In genomic region chr9:89218040-89218928, GRCh38 we compare ENCODE assay signal across 17 cellular contexts. TPM values are rescaled to one million over a fixed set of nuclear protein-coding genes. Genes with fewer than 3 reads are reported as not detected.
DNase-seq lines count a peak whose midpoint lies in the region; ATAC-seq and TF ChIP-seq lines count a peak whose summit lies in the region.
"Had no signal": no experiment of that assay in that cellular context is flagged by ENCODE, and none has a peak within 500 bp of the region (broad histone marks: within the 10 kb centered on the region; RNA-seq: fewer than 3 reads in every experiment).

No MANE protein-coding gene starts in this region.

- peak; percentile 20 for DNase-seq in activated CD4-positive, alpha-beta T cell treated with anti-CD3 and anti-CD28 coated beads, Interleukin-2, amount 10 ng/mL, durations not matched to agents 24 days and 14 days
- no peak for DNase-seq in activated CD4-positive, alpha-beta T cell treated with anti-CD3 and anti-CD28 coated beads for 48 hours
- DNase-seq in left kidney (ENCODE audit: low read depth, low spot score): peak; percentile 55
- no peak for DNase-seq in SHP77 (lab: John Stamatoyannopoulos, UW)
- no peak for DNase-seq in CD4-positive, alpha-beta T cell
- DNase-seq in NCI-H1105 treated with DMSO at 0.1 percent for 48 hours (lab: John Stamatoyannopoulos, UW): no peak
- DNase-seq: activated naive CD8-positive, alpha-beta T cell treated with anti-CD3 and anti-CD28 coated beads, Interleukin-2, amount 50 U/mL, for 24 hours; DMS79 treated with DMSO at 0.1 percent for 48 hours; esophagus squamous epithelium; NCI-H2029 treated with DMSO at 0.1 percent for 48 hours; NCI-H526; stimulated activated CD4-positive, alpha-beta T cell treated with anti-CD3 and anti-CD28 coated beads, Interleukin-12 subunit alpha, Interleukin-12 subunit beta, amount 100 ng/mL, for 4 hours had no signal

- TF ChIP-seq CTCF in brain (conservative IDR thresholded peaks at IDR 0.05): no peak
- no peak for TF ChIP-seq CTCF in CD4-positive, alpha-beta T cell (IDR thresholded peaks at IDR 0.05)

- POLR2A ChIA-PET in CD4-positive, alpha-beta T cell (lab: Charles Lee): no interaction called here

- H3K4me1 Mint-ChIP-seq in activated CD4-positive, alpha-beta T cell treated with anti-CD3 and anti-CD28 coated beads, Interleukin-2, amount 10 ng/mL, durations not matched to agents 24 days and 14 days: no peaks in the 10 kb centered on the region
- peaks cover 30% of the 10 kb centered on the region for H3K4me1 Mint-ChIP-seq in brain
- no peaks in the 10 kb centered on the region for H3K4me1 Mint-ChIP-seq in CD4-positive, alpha-beta T cell (ENCODE audit: low read depth)
- H3K4me1 Mint-ChIP-seq: activated naive CD8-positive, alpha-beta T cell treated with anti-CD3 and anti-CD28 coated beads, Interleukin-2, amount 50 U/mL, for 24 hours; IgD-negative memory B cell had no signal

- peaks cover 13% of the 10 kb centered on the region for H3K27me3 Mint-ChIP-seq in activated CD4-positive, alpha-beta T cell treated with anti-CD3 and anti-CD28 coated beads, Interleukin-2, amount 10 ng/mL, durations not matched to agents 24 days and 14 days
- peaks cover 3% of the 10 kb centered on the region for H3K27me3 Mint-ChIP-seq in brain
- H3K27me3 Mint-ChIP-seq in CD4-positive, alpha-beta T cell: peaks cover 9% of the 10 kb centered on the region

- H3K4me3 Mint-ChIP-seq in activated CD4-positive, alpha-beta T cell treated with anti-CD3 and anti-CD28 coated beads, Interleukin-2, amount 10 ng/mL, durations not matched to agents 24 days and 14 days: no peak overlapping the region
- peak overlapping the region in 4 of 5 experiments; percentile 35 to 76 (median 57) for H3K4me3 Mint-ChIP-seq in brain
- H3K4me3 Mint-ChIP-seq in CD4-positive, alpha-beta T cell: no peak overlapping the region
- H3K4me3 Mint-ChIP-seq: activated naive CD8-positive, alpha-beta T cell treated with anti-CD3 and anti-CD28 coated beads, Interleukin-2, amount 50 U/mL, for 24 hours; IgD-negative memory B cell; mesothelial cell of epicardium had no signal

- CTCF ChIA-PET in CD4-positive, alpha-beta T cell (lab: Charles Lee): no interaction called here

- no peak for ATAC-seq in GM21423 (IDR thresholded peaks at IDR 0.05; ENCODE audit: unreplicated experiment)
- ATAC-seq in CD4-positive, alpha-beta T cell (ENCODE audit: poor library complexity): no peak
- ATAC-seq: activated naive CD8-positive, alpha-beta T cell treated with anti-CD3 and anti-CD28 coated beads, Interleukin-2, amount 50 U/mL, for 24 hours had no signal

- H3K27ac ChIP-seq in CD4-positive, alpha-beta T cell (ENCODE audit: low read depth, low read length): no peak overlapping the region

- H3K27me3 ChIP-seq in CD4-positive, alpha-beta T cell (ENCODE audit: control insufficient read depth, insufficient read depth, low read length): no peaks in the 10 kb centered on the region
- H3K27me3 ChIP-seq: esophagus squamous epithelium had no signal

- no peaks in the 10 kb centered on the region for H3K36me3 Mint-ChIP-seq in activated CD4-positive, alpha-beta T cell treated with anti-CD3 and anti-CD28 coated beads, Interleukin-2, amount 10 ng/mL, durations not matched to agents 24 days and 14 days (ENCODE audit: low read depth)
- no peaks in the 10 kb centered on the region for H3K36me3 Mint-ChIP-seq in brain
- H3K36me3 Mint-ChIP-seq in CD4-positive, alpha-beta T cell (ENCODE audit: low read depth): no peaks in the 10 kb centered on the region
- H3K36me3 Mint-ChIP-seq: mesothelial cell of epicardium had no signal

- H3K9me3 Mint-ChIP-seq in activated CD4-positive, alpha-beta T cell treated with anti-CD3 and anti-CD28 coated beads, Interleukin-2, amount 10 ng/mL, durations not matched to agents 24 days and 14 days: no peaks in the 10 kb centered on the region
- H3K9me3 Mint-ChIP-seq in brain: peaks cover 0 to 9% (median 6%) of the 10 kb centered on the region in 5 experiments
- H3K9me3 Mint-ChIP-seq in CD4-positive, alpha-beta T cell: no peaks in the 10 kb centered on the region
- H3K9me3 Mint-ChIP-seq: activated naive CD8-positive, alpha-beta T cell treated with anti-CD3 and anti-CD28 coated beads, Interleukin-2, amount 50 U/mL, for 24 hours; mesothelial cell of epicardium had no signal

- no peak overlapping the region for H3K27ac Mint-ChIP-seq in activated CD4-positive, alpha-beta T cell treated with anti-CD3 and anti-CD28 coated beads, Interleukin-2, amount 10 ng/mL, durations not matched to agents 24 days and 14 days
- peak overlapping the region; percentile 22 to 96 (median 92) for H3K27ac Mint-ChIP-seq in brain
- no peak overlapping the region for H3K27ac Mint-ChIP-seq in CD4-positive, alpha-beta T cell
- H3K27ac Mint-ChIP-seq: activated naive CD8-positive, alpha-beta T cell treated with anti-CD3 and anti-CD28 coated beads, Interleukin-2, amount 50 U/mL, for 24 hours; IgD-negative memory B cell; mesothelial cell of epicardium had no signal

- no peaks in the 10 kb centered on the region for H3K9me3 ChIP-seq in CD4-positive, alpha-beta T cell (ENCODE audit: control insufficient read depth, low read length)
- H3K9me3 ChIP-seq: esophagus squamous epithelium had no signal

- intact Hi-C loops in activated CD4-positive, alpha-beta T cell treated with anti-CD3 and anti-CD28 coated beads, Interleukin-2, amount 10 ng/mL, durations not matched to agents 24 days and 14 days (cut with micrococcal nuclease): no loop called here
- intact Hi-C loops in CD4-positive, alpha-beta T cell (cut with DNase I, micrococcal nuclease): no loop called here

RNA-seq across cellular contexts. Expression of gene SHC3, which starts 39.7 kb away (rescaled TPM):
- not detected in 2 replicates for total RNA-seq in activated CD4-positive, alpha-beta T cell treated with anti-CD3 and anti-CD28 coated beads, Interleukin-2, amount 10 ng/mL, durations not matched to agents 24 days and 14 days
- polyA plus RNA-seq in brain (ENCODE audit: insufficient read depth, low read depth, low replicate concordance): 6.6 TPM
- not detected for total RNA-seq in CD4-positive, alpha-beta T cell
- total RNA-seq: T-helper 2 cell treated with Interferon-gamma antibody and Interleukin-4, amounts not matched to agents 100 ng/mL and 5 ng/mL, for 36 hours had no signal
- polyA plus RNA-seq: IgD-negative memory B cell had no signal

Comparison
In these comparisons a context has a peak if more than half of its experiments do, and no peak if none do; other contexts are left out.
1. DNase-seq: peak in activated CD4-positive, alpha-beta T cell treated with anti-CD3 and anti-CD28 coated beads, Interleukin-2, amount 10 ng/mL, durations not matched to agents 24 days and 14 days (single experiment) and left kidney (single experiment); none in activated CD4-positive, alpha-beta T cell treated with anti-CD3 and anti-CD28 coated beads for 48 hours (single experiment), SHP77 (0 of 2), CD4-positive, alpha-beta T cell (0 of 10) and NCI-H1105 treated with DMSO at 0.1 percent for 48 hours (single experiment).
2. H3K27ac Mint-ChIP-seq: peak in brain (5 of 5); none in activated CD4-positive, alpha-beta T cell treated with anti-CD3 and anti-CD28 coated beads, Interleukin-2, amount 10 ng/mL, durations not matched to agents 24 days and 14 days (single experiment) and CD4-positive, alpha-beta T cell (single experiment).
3. H3K4me3 Mint-ChIP-seq: peak in brain (4 of 5); none in activated CD4-positive, alpha-beta T cell treated with anti-CD3 and anti-CD28 coated beads, Interleukin-2, amount 10 ng/mL, durations not matched to agents 24 days and 14 days (single experiment) and CD4-positive, alpha-beta T cell (single experiment).